Comparison of ENCODE assay signal across 22 cellular contexts in the genomic region with DNA sequence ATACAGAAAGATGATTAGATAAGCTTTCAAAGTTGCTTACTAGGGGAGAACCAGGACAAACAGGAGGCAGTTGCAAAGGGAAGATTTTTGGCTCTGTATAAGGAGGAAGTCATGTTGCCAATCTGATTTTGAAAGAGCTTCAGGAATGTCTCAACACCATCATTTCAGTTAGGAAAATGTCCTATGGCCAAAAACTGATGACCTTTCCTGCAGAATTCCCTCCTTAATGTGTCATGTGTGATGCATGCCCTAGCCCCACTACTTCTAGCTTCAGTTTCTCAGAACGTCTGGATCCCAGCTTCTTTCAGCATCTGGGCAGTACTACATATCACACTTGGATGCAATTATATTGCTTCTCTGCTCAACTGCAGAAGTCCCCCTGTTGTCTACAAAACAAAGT.
DNase-seq lines count a peak whose midpoint lies in the region; ATAC-seq and TF ChIP-seq lines count a peak whose summit lies in the region.
"Had no signal": no experiment of that assay in that cellular context is flagged by ENCODE, and none has a peak within 500 bp of the region (broad histone marks: within the 10 kb centered on the region; RNA-seq: fewer than 3 reads in every experiment).

No MANE protein-coding gene starts in this region.

- CTCF ChIA-PET in GM10248 (lab: Yijun Ruan, JAX), result interaction anchor here (1.6 kb wide), 1 partner anchor 10 kb away, joined by 4 read pairs; no protein-coding TSS in a partner anchor

- ATAC-seq in Right ventricle myocardium superior (ENCODE audit: poor library complexity), result peak; percentile 68
- ATAC-seq in left cardiac atrium, result peak; percentile 55 to 76
- ATAC-seq in stimulated activated naive CD8-positive, alpha-beta T cell treated with anti-CD3 and anti-CD28 coated beads, Interleukin-15, amount 100 ng/mL, for 72 hours, result no peak
- ATAC-seq: naive thymus-derived CD4-positive, alpha-beta T cell; T-cell; upper lobe of right lung had no signal

- no peak for TF ChIP-seq CTCF in GM10248 (IDR thresholded peaks at IDR 0.05; ENCODE audit: control extremely low read depth, extremely low read depth, low read depth, missing control alignments)

- H3K27ac Mint-ChIP-seq in stimulated activated naive CD8-positive, alpha-beta T cell treated with anti-CD3 and anti-CD28 coated beads, Interleukin-15, amount 100 ng/mL, for 72 hours, result no peak overlapping the region
- H3K27ac Mint-ChIP-seq: activated CD4-positive, alpha-beta T cell treated with anti-CD3 and anti-CD28 coated beads, Interleukin-2, amount 10 ng/mL, durations not matched to agents 7 days and 5 days; CD4-positive, CD25-positive, alpha-beta regulatory T cell; naive thymus-derived CD4-positive, alpha-beta T cell; T-cell had no signal

- DNase-seq in Right ventricle myocardium superior (no peak), cardiac septum (ENCODE audit: low spot score) (no peak), adipocyte (ENCODE audit: low read depth) (peak; percentile 74), left cardiac atrium (no peak), T1000 (lab: John Stamatoyannopoulos, UW) (no peak), NCI-H526 treated with DMSO at 0.1 percent for 48 hours (lab: John Stamatoyannopoulos, UW) (no peak), GM10248 (ENCODE audit: extremely low spot score) (no peak)
- no peak for DNase-seq in stimulated activated naive CD8-positive, alpha-beta T cell treated with anti-CD3 and anti-CD28 coated beads, Interleukin-15, amount 100 ng/mL, for 72 hours
- DNase-seq: activated CD4-positive, alpha-beta T cell treated with anti-CD3 and anti-CD28 coated beads, Interleukin-2, amount 10 ng/mL, durations not matched to agents 7 days and 5 days; activated naive CD4-positive, alpha-beta T cell; CD4-positive, CD25-positive, alpha-beta regulatory T cell; effector memory CD4-positive, alpha-beta T cell; hippocampal formation; mesendoderm; naive thymus-derived CD4-positive, alpha-beta T cell; NCI-H1048; NCI-H524; stimulated activated CD4-positive, alpha-beta T cell treated with anti-CD3 and anti-CD28 coated beads, Interleukin-4, amount 100 ng/mL, for 1 hour; stomach; T-cell; upper lobe of right lung had no signal

- H3K27me3 Mint-ChIP-seq in stimulated activated naive CD8-positive, alpha-beta T cell treated with anti-CD3 and anti-CD28 coated beads, Interleukin-15, amount 100 ng/mL, for 72 hours, result peaks cover 19% of the 10 kb centered on the region

- H3K4me1 Mint-ChIP-seq in stimulated activated naive CD8-positive, alpha-beta T cell treated with anti-CD3 and anti-CD28 coated beads, Interleukin-15, amount 100 ng/mL, for 72 hours, result no peaks in the 10 kb centered on the region
- H3K4me1 Mint-ChIP-seq: activated CD4-positive, alpha-beta T cell treated with anti-CD3 and anti-CD28 coated beads, Interleukin-2, amount 10 ng/mL, durations not matched to agents 7 days and 5 days; CD4-positive, CD25-positive, alpha-beta regulatory T cell; naive thymus-derived CD4-positive, alpha-beta T cell; T-cell had no signal

- H3K4me3 Mint-ChIP-seq in stimulated activated naive CD8-positive, alpha-beta T cell treated with anti-CD3 and anti-CD28 coated beads, Interleukin-15, amount 100 ng/mL, for 72 hours, result no peak overlapping the region
- H3K4me3 Mint-ChIP-seq: activated CD4-positive, alpha-beta T cell treated with anti-CD3 and anti-CD28 coated beads, Interleukin-2, amount 10 ng/mL, durations not matched to agents 7 days and 5 days; CD4-positive, CD25-positive, alpha-beta regulatory T cell; naive thymus-derived CD4-positive, alpha-beta T cell; T-cell had no signal

- POLR2A ChIA-PET in GM10248 (lab: Yijun Ruan, JAX), result no interaction called here

- H3K9me3 Mint-ChIP-seq in stimulated activated naive CD8-positive, alpha-beta T cell treated with anti-CD3 and anti-CD28 coated beads, Interleukin-15, amount 100 ng/mL, for 72 hours, result no peaks in the 10 kb centered on the region
- H3K9me3 Mint-ChIP-seq: activated CD4-positive, alpha-beta T cell treated with anti-CD3 and anti-CD28 coated beads, Interleukin-2, amount 10 ng/mL, durations not matched to agents 7 days and 5 days; T-cell had no signal

- H3K4me1 ChIP-seq in adipocyte (ENCODE audit: control insufficient read depth, insufficient read depth, low read length), result peaks cover 20% of the 10 kb centered on the region
- H3K4me1 ChIP-seq: stomach, upper lobe of right lung had no signal

- H3K36me3 ChIP-seq in adipocyte (ENCODE audit: control insufficient read depth, insufficient read depth, low read length, severe bottlenecking), result no peaks in the 10 kb centered on the region
- H3K36me3 ChIP-seq: stomach, upper lobe of right lung had no signal

- no peak overlapping the region for H3K4me3 ChIP-seq in adipocyte (ENCODE audit: low read length)
- H3K4me3 ChIP-seq: stomach, upper lobe of right lung had no signal

- peak overlapping the region; percentile 25 for H3K9ac ChIP-seq in adipocyte (ENCODE audit: low read length)
- H3K9ac ChIP-seq: parathyroid adenoma had no signal

- intact Hi-C loops in Right ventricle myocardium superior (cut with DNase I) (no loop called here), cardiac septum (cut with DNase I) (no loop called here), left cardiac atrium (cut with DNase I) (no loop called here)

- H3K27me3 ChIP-seq in adipocyte (replicated peaks; ENCODE audit: control insufficient read depth, insufficient read depth, low read length), result no peaks in the 10 kb centered on the region
- H3K27me3 ChIP-seq: stomach, upper lobe of right lung had no signal

- no peaks in the 10 kb centered on the region for H3K9me3 ChIP-seq in adipocyte (ENCODE audit: control insufficient read depth, low read length)
- H3K9me3 ChIP-seq: stomach, upper lobe of right lung had no signal
